In genomic region chr9:115071176-115071575, GRCh38 we compare ENCODE assay signal across 21 cellular contexts. TPM values are rescaled to one million over a fixed set of nuclear protein-coding genes. Genes with fewer than 3 reads are reported as not detected.
DNase-seq lines count a peak whose midpoint lies in the region; ATAC-seq and TF ChIP-seq lines count a peak whose summit lies in the region.
"Had no signal": no experiment of that assay in that cellular context is flagged by ENCODE, and none has a peak within 500 bp of the region (broad histone marks: within the 10 kb centered on the region; RNA-seq: fewer than 3 reads in every experiment).

No MANE protein-coding gene starts in this region.

- no peaks in the 10 kb centered on the region for H3K36me3 Mint-ChIP-seq in progenitor cell of endocrine pancreas (ENCODE audit: insufficient read depth)
- H3K36me3 Mint-ChIP-seq: CD8-positive, alpha-beta T cell had no signal

- no peak for ATAC-seq in HG03520 (IDR thresholded peaks at IDR 0.05; ENCODE audit: unreplicated experiment)
- ATAC-seq: CD8-positive, alpha-beta T cell had no signal

- peak; percentile 37 for DNase-seq in AG04449 (ENCODE audit: low read depth, low spot score)
- DNase-seq in SK-N-MC (ENCODE audit: low read depth, low spot score) = no peak
- DNase-seq in fibroblast of peridontal ligament (ENCODE audit: extremely low read depth) = peak; percentile 22
- DNase-seq in progenitor cell of endocrine pancreas (ENCODE audit: low spot score, unreplicated experiment) = no peak
- DNase-seq in NCI-H1105 treated with DMSO at 0.1 percent for 48 hours (lab: John Stamatoyannopoulos, UW) = no peak
- no peak for DNase-seq in stimulated activated CD4-positive, alpha-beta T cell treated with anti-CD3 and anti-CD28 coated beads, Interleukin-4, amount 100 ng/mL, for 1 hour
- no peak for DNase-seq in dermis blood vessel endothelial cell
- DNase-seq: Calu3; CD8-positive, alpha-beta T cell; DMS53; GM23248; NCI-H1417 treated with DMSO at 0.1 percent for 48 hours; NCI-H1930; NCI-H226; NCI-H524; NCI-H82; SHP77; SK-N-SH had no signal

- no peak for TF ChIP-seq CTCF in AG04449 (IDR thresholded peaks at IDR 0.05; ENCODE audit: insufficient read depth, low read length, missing control alignments)
- TF ChIP-seq CTCF in progenitor cell of endocrine pancreas (IDR thresholded peaks at IDR 0.05; ENCODE audit: unreplicated experiment) = no peak

- H3K9ac ChIP-seq in SK-N-MC (ENCODE audit: insufficient read length) = peak overlapping the region; percentile 76
- H3K9ac ChIP-seq: BLaER1 treated with 17β-estradiol and CSF1 and Interleukin-3, amounts not matched to agents 10 nM and 100 nM; GM23248; SK-N-SH had no signal

- H3K4me3 ChIP-seq in AG04449 (ENCODE audit: low read depth, low read length) (no peak overlapping the region), SK-N-MC (peak overlapping the region; percentile 31)
- H3K4me3 ChIP-seq: BLaER1 treated with 17β-estradiol and CSF1 and Interleukin-3, amounts not matched to agents 10 nM and 100 nM; GM23248; HAP-1 had no signal

- CTCF ChIA-PET in AG04449 (lab: Yijun Ruan, JAX) = interaction anchor here (2.0 to 2.3 kb wide), 2 partner anchors 10 to 11 kb away, joined by 7 read pairs; no protein-coding TSS in a partner anchor

- H3K9me3 Mint-ChIP-seq in progenitor cell of endocrine pancreas (ENCODE audit: low read depth) = no peaks in the 10 kb centered on the region
- H3K9me3 Mint-ChIP-seq: CD8-positive, alpha-beta T cell had no signal

- peaks cover 9% of the 10 kb centered on the region for H3K4me1 Mint-ChIP-seq in progenitor cell of endocrine pancreas (ENCODE audit: low read depth)

- H3K27ac Mint-ChIP-seq in progenitor cell of endocrine pancreas = peak overlapping the region; percentile 24
- H3K27ac Mint-ChIP-seq: CD8-positive, alpha-beta T cell had no signal

- H3K36me3 ChIP-seq in SK-N-MC (ENCODE audit: insufficient read depth, low read length) = peaks cover 38% of the 10 kb centered on the region
- H3K36me3 ChIP-seq: BLaER1 treated with 17β-estradiol and CSF1 and Interleukin-3, amounts not matched to agents 10 nM and 100 nM; HAP-1 had no signal

- POLR2A ChIA-PET in AG04449 (lab: Yijun Ruan, JAX) = no interaction called here

- H3K27me3 Mint-ChIP-seq in progenitor cell of endocrine pancreas = peaks cover 14% of the 10 kb centered on the region

- peak overlapping the region; percentile 100 for H3K27ac ChIP-seq in SK-N-MC
- H3K27ac ChIP-seq: BLaER1 treated with 17β-estradiol and CSF1 and Interleukin-3, amounts not matched to agents 10 nM and 100 nM; GM23248 had no signal

- H3K9me3 ChIP-seq in SK-N-MC (ENCODE audit: low read depth, low read length) = no peaks in the 10 kb centered on the region; the same call in 1 of the 2 replicates
- H3K9me3 ChIP-seq: BLaER1 treated with 17β-estradiol and CSF1 and Interleukin-3, amounts not matched to agents 10 nM and 100 nM; HAP-1; SK-N-SH had no signal

- H3K4me3 Mint-ChIP-seq in progenitor cell of endocrine pancreas (ENCODE audit: low read depth) = no peak overlapping the region
- H3K4me3 Mint-ChIP-seq: CD8-positive, alpha-beta T cell had no signal

RNA-seq across cellular contexts. Expression of gene TNC, which starts 46.8 kb away (rescaled TPM):
- 5.1 and 15.1 TPM in 2 replicates for total RNA-seq in progenitor cell of endocrine pancreas
- total RNA-seq in dermis blood vessel endothelial cell = 1.8 and 5.1 TPM in 2 replicates
- total RNA-seq: CD8-positive, alpha-beta T cell had no signal

Comparison
In these comparisons a context has a peak if more than half of its experiments do, and no peak if none do; other contexts are left out.
1. DNase-seq: peak in AG04449 (single experiment) and fibroblast of peridontal ligament (single experiment); none in SK-N-MC (single experiment), progenitor cell of endocrine pancreas (single experiment), NCI-H1105 treated with DMSO at 0.1 percent for 48 hours (single experiment), stimulated activated CD4-positive, alpha-beta T cell treated with anti-CD3 and anti-CD28 coated beads, Interleukin-4, amount 100 ng/mL, for 1 hour (single experiment) and dermis blood vessel endothelial cell (single experiment).